9 cellular contexts compared by ENCODE assay signal in genomic region chr1:168102482-168102881, GRCh38. TPM values are rescaled to one million over a fixed set of nuclear protein-coding genes. Genes with fewer than 3 reads are reported as not detected.
"Had no signal": no experiment of that assay in that cellular context is flagged by ENCODE, and none has a peak within 500 bp of the region (broad histone marks: within the 10 kb centered on the region; RNA-seq: fewer than 3 reads in every experiment).

No MANE protein-coding gene starts in this region.

- H3K4me3 ChIP-seq: GM23248, HAP-1 had no signal

- H3K4me1 Mint-ChIP-seq: IgD-negative memory B cell had no signal

- ATAC-seq: HCT116 had no signal

- H3K9me3 ChIP-seq: HAP-1 had no signal

- H3K9me3 Mint-ChIP-seq: HFFc6, IgD-negative memory B cell had no signal

- DNase-seq: GM23248, GOT3, H7, HFFc6, KBM-7 had no signal

- H3K36me3 Mint-ChIP-seq: IgD-negative memory B cell had no signal

- H3K27ac ChIP-seq: GM23248 had no signal

- H2AFZ ChIP-seq: GM23248 had no signal

- H3K4me3 Mint-ChIP-seq: HFFc6, IgD-negative memory B cell had no signal

- H3K9ac ChIP-seq: GM23248 had no signal

- H3K4me1 ChIP-seq: HAP-1 had no signal

- H3K27ac Mint-ChIP-seq: HFFc6, IgD-negative memory B cell had no signal

RNA-seq across cellular contexts. Expression of gene GPR161, which starts 34.2 kb away (rescaled TPM):
- total RNA-seq: HT-29 had no signal
- polyA plus RNA-seq: IgD-negative memory B cell had no signal
